In genomic region chr6:37155394-37156312, GRCh38 we compare ENCODE assay signal across 9 cellular contexts. TPM values are rescaled to one million over a fixed set of nuclear protein-coding genes. Genes with fewer than 3 reads are reported as not detected.
DNase-seq lines count a peak whose midpoint lies in the region; ATAC-seq and TF ChIP-seq lines count a peak whose summit lies in the region.
"Had no signal": no experiment of that assay in that cellular context is flagged by ENCODE, and none has a peak within 500 bp of the region (broad histone marks: within the 10 kb centered on the region; RNA-seq: fewer than 3 reads in every experiment).

No MANE protein-coding gene starts in this region.

- H3K27me3 Mint-ChIP-seq in CD4-positive, alpha-beta T cell, result no peaks in the 10 kb centered on the region
- H3K27me3 Mint-ChIP-seq in activated naive CD4-positive, alpha-beta T cell treated with anti-CD3 and anti-CD28 coated beads, Interleukin-2, amount 50 U/mL, for 24 hours, result no peaks in the 10 kb centered on the region

- no peak overlapping the region for H3K27ac ChIP-seq in CD4-positive, alpha-beta T cell (ENCODE audit: low read depth, low read length)
- H3K27ac ChIP-seq: ovary had no signal

- CTCF ChIA-PET in CD4-positive, alpha-beta T cell (lab: Charles Lee), result no interaction called here

- POLR2A ChIA-PET in CD4-positive, alpha-beta T cell (lab: Charles Lee), result no interaction called here

- DNase-seq in CD4-positive, alpha-beta T cell, result peak in 1 of 10 experiments; percentile 42
- peak; percentile 56 to 69 for DNase-seq in stimulated activated CD8-positive, alpha-beta memory T cell treated with anti-CD3 and anti-CD28 coated beads, Interleukin-15, amount 100 ng/mL, for 48 hours (ENCODE audit: low read depth in 2 of 2)
- no peak for DNase-seq in cortex of kidney (lab: John Stamatoyannopoulos, UW)
- DNase-seq in activated gamma-delta T cell (lab: John Stamatoyannopoulos, UW), result no peak
- DNase-seq in DMS153 treated with DMSO at 0.1 percent for 48 hours (lab: John Stamatoyannopoulos, UW; ENCODE audit: unreplicated experiment), result no peak

- peak overlapping the region; percentile 45 for H3K4me3 Mint-ChIP-seq in CD4-positive, alpha-beta T cell
- H3K4me3 Mint-ChIP-seq in activated naive CD4-positive, alpha-beta T cell treated with anti-CD3 and anti-CD28 coated beads, Interleukin-2, amount 50 U/mL, for 24 hours, result peak overlapping the region; percentile 60

- TF ChIP-seq CTCF in CD4-positive, alpha-beta T cell (IDR thresholded peaks at IDR 0.05), result no peak

- H3K27me3 ChIP-seq in CD4-positive, alpha-beta T cell (ENCODE audit: control insufficient read depth, insufficient read depth, low read length), result no peaks in the 10 kb centered on the region
- H3K27me3 ChIP-seq: ovary had no signal

- H3K9me3 ChIP-seq in CD4-positive, alpha-beta T cell (ENCODE audit: control insufficient read depth, low read length), result no peaks in the 10 kb centered on the region
- H3K9me3 ChIP-seq: ovary had no signal

- H3K36me3 Mint-ChIP-seq in CD4-positive, alpha-beta T cell (ENCODE audit: low read depth), result no peaks in the 10 kb centered on the region
- H3K36me3 Mint-ChIP-seq in activated naive CD4-positive, alpha-beta T cell treated with anti-CD3 and anti-CD28 coated beads, Interleukin-2, amount 50 U/mL, for 24 hours, result no peaks in the 10 kb centered on the region

- ATAC-seq in CD4-positive, alpha-beta T cell (ENCODE audit: poor library complexity), result peak; percentile 49
- ATAC-seq in GM19463 (IDR thresholded peaks at IDR 0.05; ENCODE audit: unreplicated experiment) (peak; percentile 91), HG03469 (IDR thresholded peaks at IDR 0.05; ENCODE audit: unreplicated experiment) (peak; percentile 85)

- H3K9me3 Mint-ChIP-seq in CD4-positive, alpha-beta T cell, result no peaks in the 10 kb centered on the region
- no peaks in the 10 kb centered on the region for H3K9me3 Mint-ChIP-seq in activated naive CD4-positive, alpha-beta T cell treated with anti-CD3 and anti-CD28 coated beads, Interleukin-2, amount 50 U/mL, for 24 hours

- intact Hi-C loops in CD4-positive, alpha-beta T cell (cut with DNase I, micrococcal nuclease), result no loop called here

- H3K27ac Mint-ChIP-seq in CD4-positive, alpha-beta T cell, result peak overlapping the region; percentile 47
- peak overlapping the region; percentile 63 for H3K27ac Mint-ChIP-seq in activated naive CD4-positive, alpha-beta T cell treated with anti-CD3 and anti-CD28 coated beads, Interleukin-2, amount 50 U/mL, for 24 hours

- H3K4me1 Mint-ChIP-seq in CD4-positive, alpha-beta T cell (ENCODE audit: low read depth), result peaks cover 12% of the 10 kb centered on the region
- peaks cover 24% of the 10 kb centered on the region for H3K4me1 Mint-ChIP-seq in activated naive CD4-positive, alpha-beta T cell treated with anti-CD3 and anti-CD28 coated beads, Interleukin-2, amount 50 U/mL, for 24 hours

RNA-seq across cellular contexts. Expression of gene PIM1, which starts 14.3 kb away (rescaled TPM):
- 100 to 1,000 TPM; 175 to 183 TPM for total RNA-seq in CD4-positive, alpha-beta T cell

Comparison
In these comparisons a context has a peak if more than half of its experiments do, and no peak if none do; other contexts are left out.
1. DNase-seq: peak in stimulated activated CD8-positive, alpha-beta memory T cell treated with anti-CD3 and anti-CD28 coated beads, Interleukin-15, amount 100 ng/mL, for 48 hours (2 of 2); none in cortex of kidney (single experiment), activated gamma-delta T cell (single experiment) and DMS153 treated with DMSO at 0.1 percent for 48 hours (single experiment).
2. Peak in every context shown above with its lines, with median percentiles within 50 percentile points of each other: ATAC-seq.